1 cellular context compared by ENCODE assay signal in genomic region chr1:88175120-88175630, GRCh38.
TF ChIP-seq lines count a peak whose summit lies in the region.

No MANE protein-coding gene starts in this region.

TF ChIP-seq in A549, 52 proteins besides CTCF, POLR2A, EP300 and RAD21 (continued from another document):
- TF ChIP-seq MAZ (IDR thresholded peaks at IDR 0.05; ENCODE audit: borderline replicate concordance, low read depth, low read length): no peak
- no peak for TF ChIP-seq ZSCAN20 (CRISPR knock-in tag; IDR thresholded peaks at IDR 0.05)
- no peak for TF ChIP-seq CBX8 (IDR thresholded peaks at IDR 0.05)
- no peak for TF ChIP-seq ZC3H11A (IDR thresholded peaks at IDR 0.05)
- TF ChIP-seq, protein P1, sequence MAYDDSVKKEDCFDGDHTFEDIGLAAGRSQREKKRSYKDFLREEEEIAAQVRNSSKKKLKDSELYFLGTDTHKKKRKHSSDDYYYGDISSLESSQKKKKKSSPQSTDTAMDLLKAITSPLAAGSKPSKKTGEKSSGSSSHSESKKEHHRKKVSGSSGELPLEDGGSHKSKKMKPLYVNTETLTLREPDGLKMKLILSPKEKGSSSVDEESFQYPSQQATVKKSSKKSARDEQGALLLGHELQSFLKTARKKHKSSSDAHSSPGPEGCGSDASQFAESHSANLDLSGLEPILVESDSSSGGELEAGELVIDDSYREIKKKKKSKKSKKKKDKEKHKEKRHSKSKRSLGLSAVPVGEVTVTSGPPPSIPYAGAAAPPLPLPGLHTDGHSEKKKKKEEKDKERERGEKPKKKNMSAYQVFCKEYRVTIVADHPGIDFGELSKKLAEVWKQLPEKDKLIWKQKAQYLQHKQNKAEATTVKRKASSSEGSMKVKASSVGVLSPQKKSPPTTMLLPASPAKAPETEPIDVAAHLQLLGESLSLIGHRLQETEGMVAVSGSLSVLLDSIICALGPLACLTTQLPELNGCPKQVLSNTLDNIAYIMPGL (CRISPR knock-in tag; IDR thresholded peaks at IDR 0.05; ENCODE audit: borderline replicate concordance): no peak
- no peak for TF ChIP-seq ZFP36 (IDR thresholded peaks at IDR 0.05; ENCODE audit: borderline replicate concordance, partially characterized antibody)
- TF ChIP-seq KDM5A (IDR thresholded peaks at IDR 0.05): no peak
- no peak for TF ChIP-seq ZNF302 (CRISPR knock-in tag; IDR thresholded peaks at IDR 0.05)
- TF ChIP-seq MYC (IDR thresholded peaks at IDR 0.05; ENCODE audit: borderline replicate concordance, low read length): no peak
- TF ChIP-seq TP53 (CRISPR knock-in tag; IDR thresholded peaks at IDR 0.05): no peak
- TF ChIP-seq, protein P2, sequence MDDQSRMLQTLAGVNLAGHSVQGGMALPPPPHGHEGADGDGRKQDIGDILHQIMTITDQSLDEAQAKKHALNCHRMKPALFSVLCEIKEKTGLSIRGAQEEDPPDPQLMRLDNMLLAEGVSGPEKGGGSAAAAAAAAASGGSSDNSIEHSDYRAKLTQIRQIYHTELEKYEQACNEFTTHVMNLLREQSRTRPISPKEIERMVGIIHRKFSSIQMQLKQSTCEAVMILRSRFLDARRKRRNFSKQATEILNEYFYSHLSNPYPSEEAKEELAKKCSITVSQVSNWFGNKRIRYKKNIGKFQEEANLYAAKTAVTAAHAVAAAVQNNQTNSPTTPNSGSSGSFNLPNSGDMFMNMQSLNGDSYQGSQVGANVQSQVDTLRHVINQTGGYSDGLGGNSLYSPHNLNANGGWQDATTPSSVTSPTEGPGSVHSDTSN (IDR thresholded peaks at IDR 0.05): no peak
- TF ChIP-seq MAFK (IDR thresholded peaks at IDR 0.05; ENCODE audit: partially characterized antibody): no peak
